Comparison of ENCODE assay signal across 15 cellular contexts in genomic region chr7:70615066-70615465, GRCh38.
DNase-seq lines count a peak whose midpoint lies in the region; ATAC-seq, FAIRE-seq and TF ChIP-seq lines count a peak whose summit lies in the region.
"Had no signal": no experiment of that assay in that cellular context is flagged by ENCODE, and none has a peak within 500 bp of the region (broad histone marks: within the 10 kb centered on the region; RNA-seq: fewer than 3 reads in every experiment).

No MANE protein-coding gene starts in this region.

- H3K4me1 Mint-ChIP-seq in astrocyte (ENCODE audit: low read depth, unreplicated experiment) (peaks cover 22% of the 10 kb centered on the region), natural killer cell (peaks cover 4 to 5% of the 10 kb centered on the region in 2 donors)
- H3K4me1 Mint-ChIP-seq in activated T-cell treated with anti-CD3 and anti-CD28 coated beads, Interleukin-2, amount 50 U/mL, for 72 hours (ENCODE audit: low read depth): no peaks in the 10 kb centered on the region
- H3K4me1 Mint-ChIP-seq in CD4-positive, alpha-beta memory T cell: no peaks in the 10 kb centered on the region

- H3K36me3 Mint-ChIP-seq in astrocyte (ENCODE audit: low read depth, unreplicated experiment) (no peaks in the 10 kb centered on the region), natural killer cell (no peaks in the 10 kb centered on the region)
- H3K36me3 Mint-ChIP-seq in activated T-cell treated with anti-CD3 and anti-CD28 coated beads, Interleukin-2, amount 50 U/mL, for 72 hours (ENCODE audit: insufficient read depth in 2 of 2): no peaks in the 10 kb centered on the region
- H3K36me3 Mint-ChIP-seq in CD4-positive, alpha-beta memory T cell: no peaks in the 10 kb centered on the region

- no peak for FAIRE-seq in astrocyte (lab: Jason Lieb, UNC)
- FAIRE-seq: endometrium had no signal

- intact Hi-C loops in CD4-positive, alpha-beta memory T cell (cut with micrococcal nuclease): no loop called here
- intact Hi-C loops in natural killer cell (cut with micrococcal nuclease): no loop called here

- no peak overlapping the region for H3K9ac ChIP-seq in astrocyte (ENCODE audit: low read length)
- no peak overlapping the region for H3K9ac ChIP-seq in skeletal muscle satellite cell (ENCODE audit: low read depth, low read length)

- no peak overlapping the region for H3K27ac ChIP-seq in astrocyte (ENCODE audit: low read depth, low read length)
- H3K27ac ChIP-seq in foreskin keratinocyte: no peak overlapping the region
- no peak overlapping the region for H3K27ac ChIP-seq in CD4-positive, alpha-beta memory T cell (ENCODE audit: low read depth, low read length)
- H3K27ac ChIP-seq: upper lobe of right lung had no signal

- ATAC-seq in foreskin keratinocyte: peak; percentile 65
- no peak for ATAC-seq in activated T-cell treated with anti-CD3 and anti-CD28 coated beads, Interleukin-2, amount 50 U/mL, for 72 hours (replicated peaks in 1 of 2)
- ATAC-seq in natural killer cell: no peak

- H3K27me3 Mint-ChIP-seq in astrocyte (ENCODE audit: low read depth, unreplicated experiment) (peaks cover 2% of the 10 kb centered on the region), natural killer cell (ENCODE audit: low read depth in 2 of 2) (peaks cover 2 to 8% of the 10 kb centered on the region in 2 donors)
- H3K27me3 Mint-ChIP-seq in activated T-cell treated with anti-CD3 and anti-CD28 coated beads, Interleukin-2, amount 50 U/mL, for 72 hours (ENCODE audit: low read depth): peaks cover 6% of the 10 kb centered on the region
- peaks cover 0 to 1% of the 10 kb centered on the region in 2 donors for H3K27me3 Mint-ChIP-seq in CD4-positive, alpha-beta memory T cell
- H3K27me3 Mint-ChIP-seq: stimulated activated naive CD8-positive, alpha-beta T cell treated with anti-CD3 and anti-CD28 coated beads, Interleukin-15, Interleukin-2, amounts not matched to agents 100 ng/mL and 50 ng/mL, for 24 hours had no signal

- peak; percentile 56 for DNase-seq in NCI-H146 (lab: John Stamatoyannopoulos, UW)
- DNase-seq in NCI-H146 treated with DMSO at 0.1 percent for 48 hours (lab: John Stamatoyannopoulos, UW; ENCODE audit: unreplicated experiment): no peak
- no peak for DNase-seq in astrocyte (ENCODE audit: low read depth)
- peak in 1 of 2 donors; percentile 59 for DNase-seq in foreskin keratinocyte
- no peak for DNase-seq in activated T-cell treated with anti-CD3 and anti-CD28 coated beads, Interleukin-2, amount 50 U/mL, for 72 hours
- DNase-seq in CD4-positive, alpha-beta memory T cell: no peak
- DNase-seq in natural killer cell: no peak
- DNase-seq: 8988T, Calu3, foreskin melanocyte, KG1, upper lobe of right lung had no signal

- POLR2A ChIA-PET in CD4-positive, alpha-beta memory T cell (lab: Charles Lee; ENCODE audit: partially characterized antibody): no interaction called here

- H3K79me2 ChIP-seq in astrocyte (ENCODE audit: insufficient read depth, low read length): no peaks in the 10 kb centered on the region

- H3K4me1 ChIP-seq in astrocyte (ENCODE audit: insufficient read depth, low read length): peaks cover 8% of the 10 kb centered on the region
- peaks cover 13% of the 10 kb centered on the region for H3K4me1 ChIP-seq in foreskin keratinocyte
- peaks cover 9% of the 10 kb centered on the region for H3K4me1 ChIP-seq in skeletal muscle satellite cell (ENCODE audit: control insufficient read depth, insufficient read depth, low read length)
- no peaks in the 10 kb centered on the region for H3K4me1 ChIP-seq in CD4-positive, alpha-beta memory T cell (ENCODE audit: insufficient read depth, low read length)
- H3K4me1 ChIP-seq: upper lobe of right lung had no signal

- H3K36me3 ChIP-seq in astrocyte (ENCODE audit: insufficient read depth, low read length): no peaks in the 10 kb centered on the region
- no peaks in the 10 kb centered on the region for H3K36me3 ChIP-seq in skeletal muscle satellite cell (ENCODE audit: insufficient read depth, low read length)
- H3K36me3 ChIP-seq in CD4-positive, alpha-beta memory T cell (ENCODE audit: insufficient read depth, low read length): no peaks in the 10 kb centered on the region
- H3K36me3 ChIP-seq: upper lobe of right lung had no signal

- H3K9me3 Mint-ChIP-seq in astrocyte (ENCODE audit: unreplicated experiment): peaks cover 3% of the 10 kb centered on the region
- H3K9me3 Mint-ChIP-seq in activated T-cell treated with anti-CD3 and anti-CD28 coated beads, Interleukin-2, amount 50 U/mL, for 72 hours: no peaks in the 10 kb centered on the region
- peaks cover 0 to 3% (median 0%) of the 10 kb centered on the region in 8 donors for H3K9me3 Mint-ChIP-seq in CD4-positive, alpha-beta memory T cell
- H3K9me3 Mint-ChIP-seq in natural killer cell: no peaks in the 10 kb centered on the region

- H3K4me3 ChIP-seq in astrocyte (ENCODE audit: insufficient read depth, low read depth, low read length) (no peak overlapping the region), skeletal muscle satellite cell (ENCODE audit: low read length) (no peak overlapping the region)
- no peak overlapping the region for H3K4me3 ChIP-seq in CD4-positive, alpha-beta memory T cell (ENCODE audit: low read length in 2 of 2)
- H3K4me3 ChIP-seq: upper lobe of right lung had no signal

- H3K27ac Mint-ChIP-seq in astrocyte (ENCODE audit: unreplicated experiment) (peak overlapping the region; percentile 19), natural killer cell (no peak overlapping the region)
- no peak overlapping the region for H3K27ac Mint-ChIP-seq in activated T-cell treated with anti-CD3 and anti-CD28 coated beads, Interleukin-2, amount 50 U/mL, for 72 hours
- H3K27ac Mint-ChIP-seq in CD4-positive, alpha-beta memory T cell: no peak overlapping the region
- H3K27ac Mint-ChIP-seq: stimulated activated naive CD8-positive, alpha-beta T cell treated with anti-CD3 and anti-CD28 coated beads, Interleukin-15, Interleukin-2, amounts not matched to agents 100 ng/mL and 50 ng/mL, for 24 hours had no signal

- CTCF ChIA-PET in CD4-positive, alpha-beta memory T cell (lab: Charles Lee; ENCODE audit: partially characterized antibody): no interaction called here

- H2AFZ ChIP-seq in astrocyte (ENCODE audit: low read depth, low read length): peak overlapping the region; percentile 24

- H3K9me3 ChIP-seq in astrocyte (ENCODE audit: insufficient read depth, low read depth, low read length) (no peaks in the 10 kb centered on the region), skeletal muscle satellite cell (replicated peaks; ENCODE audit: low read length) (no peaks in the 10 kb centered on the region)
- H3K9me3 ChIP-seq in CD4-positive, alpha-beta memory T cell (ENCODE audit: control insufficient read depth in 1 of 2, low read length in 2 of 2): no peaks in the 10 kb centered on the region
- H3K9me3 ChIP-seq: upper lobe of right lung had no signal

- H3K4me3 Mint-ChIP-seq in astrocyte (ENCODE audit: unreplicated experiment): no peak overlapping the region
- no peak overlapping the region for H3K4me3 Mint-ChIP-seq in activated T-cell treated with anti-CD3 and anti-CD28 coated beads, Interleukin-2, amount 50 U/mL, for 72 hours
- no peak overlapping the region for H3K4me3 Mint-ChIP-seq in CD4-positive, alpha-beta memory T cell
- H3K4me3 Mint-ChIP-seq in natural killer cell: no peak overlapping the region
- H3K4me3 Mint-ChIP-seq: stimulated activated naive CD8-positive, alpha-beta T cell treated with anti-CD3 and anti-CD28 coated beads, Interleukin-15, Interleukin-2, amounts not matched to agents 100 ng/mL and 50 ng/mL, for 24 hours had no signal

- H3K27me3 ChIP-seq in astrocyte (ENCODE audit: insufficient read depth, low read length): no peaks in the 10 kb centered on the region
- H3K27me3 ChIP-seq in foreskin keratinocyte: no peaks in the 10 kb centered on the region
- no peaks in the 10 kb centered on the region for H3K27me3 ChIP-seq in skeletal muscle satellite cell (ENCODE audit: control insufficient read depth, insufficient read depth, low read length)
- no peaks in the 10 kb centered on the region for H3K27me3 ChIP-seq in CD4-positive, alpha-beta memory T cell (ENCODE audit: insufficient read depth, low read length)
- H3K27me3 ChIP-seq: upper lobe of right lung had no signal

- H3K4me2 ChIP-seq in astrocyte (ENCODE audit: low read length): peak overlapping the region; percentile 71
- H3K4me2 ChIP-seq in skeletal muscle satellite cell (ENCODE audit: low read length): peak overlapping the region; percentile 48

- TF ChIP-seq CTCF in astrocyte (IDR thresholded peaks at IDR 0.05; ENCODE audit: insufficient read depth, low read depth, low read length) (no peak), foreskin keratinocyte (conservative IDR thresholded peaks at IDR 0.05) (no peak), natural killer cell (IDR thresholded peaks at IDR 0.05) (no peak)

- no peaks in the 10 kb centered on the region for H4K20me1 ChIP-seq in astrocyte (ENCODE audit: insufficient read depth, low read length)
